ENCODE assay signal across 18 cellular contexts in genomic region chr14:55249423-55249822, GRCh38. TPM values are rescaled to one million over a fixed set of nuclear protein-coding genes. Genes with fewer than 3 reads are reported as not detected.
A peak's percentile ranks its signal among the peaks of the same experiment; 100 is the strongest.
DNase-seq lines count a peak whose midpoint lies in the region; ATAC-seq, FAIRE-seq and TF ChIP-seq lines count a peak whose summit lies in the region.
"Had no signal": no experiment of that assay in that cellular context is flagged by ENCODE, and none has a peak within 500 bp of the region (broad histone marks: within the 10 kb centered on the region; RNA-seq: fewer than 3 reads in every experiment).

No MANE protein-coding gene starts in this region.

- no peak overlapping the region for H3K4me3 Mint-ChIP-seq in activated T-cell treated with anti-CD3 and anti-CD28 coated beads, Interleukin-2, amount 50 U/mL, for 24 hours
- H3K4me3 Mint-ChIP-seq: B cell; endodermal cell; stimulated activated memory B cell treated with anti-CD40 and anti-IgM and Interleukin-4, amounts not matched to agents 10 μg/mL and 1 μg/mL and 100 μg/mL, for 72 hours had no signal

- H3K27me3 Mint-ChIP-seq in activated T-cell treated with anti-CD3 and anti-CD28 coated beads, Interleukin-2, amount 50 U/mL, for 24 hours = peaks cover 11% of the 10 kb centered on the region

- in situ Hi-C loops in Caki2 (cut with HindIII; ENCODE audit: low pct_unique_long_range_greater_than_20kb, low sequenced_read_pairs) = no loop called here

- WGBS in lower leg skin, 2 donors = 68 to 78% methylated on average over 4 of the region's 4 CpGs

- H3K4me1 Mint-ChIP-seq in activated T-cell treated with anti-CD3 and anti-CD28 coated beads, Interleukin-2, amount 50 U/mL, for 24 hours (ENCODE audit: low read depth) = no peaks in the 10 kb centered on the region
- H3K4me1 Mint-ChIP-seq: B cell; endodermal cell; stimulated activated memory B cell treated with anti-CD40 and anti-IgM and Interleukin-4, amounts not matched to agents 10 μg/mL and 1 μg/mL and 100 μg/mL, for 72 hours had no signal

- no peaks in the 10 kb centered on the region for H3K9me3 Mint-ChIP-seq in activated T-cell treated with anti-CD3 and anti-CD28 coated beads, Interleukin-2, amount 50 U/mL, for 24 hours
- H3K9me3 Mint-ChIP-seq: endodermal cell; stimulated activated memory B cell treated with anti-CD40 and anti-IgM and Interleukin-4, amounts not matched to agents 10 μg/mL and 1 μg/mL and 100 μg/mL, for 72 hours had no signal

- no peak for ATAC-seq in HG03095 (IDR thresholded peaks at IDR 0.05; ENCODE audit: unreplicated experiment)
- ATAC-seq: stimulated activated memory B cell treated with anti-CD40 and anti-IgM and Interleukin-4, amounts not matched to agents 10 μg/mL and 1 μg/mL and 100 μg/mL, for 72 hours had no signal

- no peak overlapping the region for H3K27ac ChIP-seq in caudate nucleus (ENCODE audit: low read depth, low read length)
- H3K27ac ChIP-seq: breast epithelium had no signal

- DNase-seq in Caki2 (ENCODE audit: low read depth) = peak; percentile 67
- peak; percentile 76 for DNase-seq in LHCN-M2 (ENCODE audit: low read depth)
- peak; percentile 35 for DNase-seq in bronchial epithelial cell (ENCODE audit: low read depth)
- DNase-seq in iris pigment epithelial cell (ENCODE audit: low read depth) = peak; percentile 80
- no peak for DNase-seq in activated T-cell treated with anti-CD3 and anti-CD28 coated beads, Interleukin-2, amount 50 U/mL, for 24 hours
- no peak for DNase-seq in lower leg skin (ENCODE audit: low spot score in 2 of 2)
- no peak for DNase-seq in caudate nucleus (lab: John Stamatoyannopoulos, UW)
- DNase-seq: activated CD8-positive, alpha-beta memory T cell treated with anti-CD3 and anti-CD28 coated beads, Interleukin-2, amount 50 U/mL, for 4 hours; activated naive CD4-positive, alpha-beta T cell treated with anti-CD3 and anti-CD28 coated beads, Interleukin-2, amount 50 U/mL, for 16 hours; endodermal cell; GOT3; KG1; NCI-H1694 treated with DMSO at 0.1 percent for 48 hours; NCI-H446 treated with DMSO at 0.1 percent for 48 hours had no signal

- TF ChIP-seq POLR2A in lower leg skin (IDR thresholded peaks at IDR 0.05) = no peak

- H3K4me3 ChIP-seq in bronchial epithelial cell (ENCODE audit: low read depth, low read length) (no peak overlapping the region), lower leg skin (ENCODE audit: low read depth, poor library complexity, severe bottlenecking) (no peak overlapping the region)
- H3K4me3 ChIP-seq: breast epithelium had no signal

- H3K36me3 ChIP-seq in bronchial epithelial cell (ENCODE audit: control insufficient read depth, insufficient read depth, low read length) = no peaks in the 10 kb centered on the region
- H3K36me3 ChIP-seq: breast epithelium had no signal

- intact Hi-C loops in lower leg skin (cut with DNase I; ENCODE audit: low total_unique reads) = no loop called here

- peaks cover 1% of the 10 kb centered on the region for H3K27me3 ChIP-seq in bronchial epithelial cell (ENCODE audit: control insufficient read depth, insufficient read depth, low read length)
- H3K27me3 ChIP-seq: breast epithelium had no signal

- H3K36me3 Mint-ChIP-seq in activated T-cell treated with anti-CD3 and anti-CD28 coated beads, Interleukin-2, amount 50 U/mL, for 24 hours (ENCODE audit: low read depth) = no peaks in the 10 kb centered on the region
- H3K36me3 Mint-ChIP-seq: stimulated activated memory B cell treated with anti-CD40 and anti-IgM and Interleukin-4, amounts not matched to agents 10 μg/mL and 1 μg/mL and 100 μg/mL, for 72 hours had no signal

- TF ChIP-seq CTCF in bronchial epithelial cell (IDR thresholded peaks at IDR 0.05; ENCODE audit: insufficient read depth, low read length, severe bottlenecking) (no peak), lower leg skin (IDR thresholded peaks at IDR 0.05) (no peak)

- no peak overlapping the region for H3K27ac Mint-ChIP-seq in activated T-cell treated with anti-CD3 and anti-CD28 coated beads, Interleukin-2, amount 50 U/mL, for 24 hours
- H3K27ac Mint-ChIP-seq: B cell; endodermal cell; stimulated activated memory B cell treated with anti-CD40 and anti-IgM and Interleukin-4, amounts not matched to agents 10 μg/mL and 1 μg/mL and 100 μg/mL, for 72 hours had no signal

- no peak for FAIRE-seq in bronchial epithelial cell (lab: Jason Lieb, UNC)

RNA-seq across cellular contexts. Expression of gene FBXO34, which starts 21.8 kb away (rescaled TPM):
- 17.9 and 20.3 TPM in 2 replicates for total RNA-seq in Caki2 (2014; rRNA removed; shearing (Covaris generic); ENCODE audit: low replicate concordance)
- total RNA-seq in LHCN-M2 (2014; rRNA removed) = 13.7 and 14.0 TPM in 2 replicates
- polyA plus RNA-seq in LHCN-M2 (2012) = 6.3 TPM
- 28.9 and 29.5 TPM in 2 replicates for total RNA-seq in bronchial epithelial cell
- total RNA-seq in lower leg skin = 10 to 100 TPM; 29.7 to 48.1 (median 37.3) TPM

RNA-seq across cellular contexts. Expression of gene DLGAP5, which starts 58.0 kb away (rescaled TPM):
- total RNA-seq in Caki2 (2014; rRNA removed; shearing (Covaris generic); ENCODE audit: low replicate concordance) = 27.1 and 29.9 TPM in 2 replicates
- total RNA-seq in LHCN-M2 (2014; rRNA removed) (91.2 and 97.3 TPM in 2 replicates), bronchial epithelial cell (0.26 and 0.38 TPM in 2 replicates), lower leg skin (1 to 10 TPM in 2 of 4 donors, under 1 TPM in 2; 0.53 to 2.4 (median 1.1) TPM)
- polyA plus RNA-seq in LHCN-M2 (2012) = 16.9 TPM
- total RNA-seq: B cell had no signal

Comparison
In these comparisons a context has a peak if more than half of its experiments do, and no peak if none do; other contexts are left out.
1. DNase-seq: peak in Caki2 (single experiment), LHCN-M2 (single experiment), bronchial epithelial cell (single experiment) and iris pigment epithelial cell (single experiment); none in activated T-cell treated with anti-CD3 and anti-CD28 coated beads, Interleukin-2, amount 50 U/mL, for 24 hours (single experiment), lower leg skin (0 of 2) and caudate nucleus (0 of 61).